Comparison of ENCODE assay signal across 1 cellular context in genomic region chr7:47573758-47574472, GRCh38.
TF ChIP-seq lines count a peak whose summit lies in the region.

No MANE protein-coding gene starts in this region.

TF ChIP-seq in HepG2, 621 proteins besides CTCF, POLR2A, EP300 and RAD21 (continued from another document and continues in another):
- no peak for TF ChIP-seq ZBTB4 (CRISPR knock-in tag; IDR thresholded peaks at IDR 0.05; ENCODE audit: borderline replicate concordance)
- TF ChIP-seq FOXA3 (CRISPR knock-in tag; IDR thresholded peaks at IDR 0.05), result peak; percentile 91
- TF ChIP-seq SKIL (CRISPR knock-in tag; IDR thresholded peaks at IDR 0.05; ENCODE audit: borderline replicate concordance), result no peak
- peak; percentile 29; the same call in 1 of the 2 replicates for TF ChIP-seq FOXK2 (IDR thresholded peaks at IDR 0.05)
- 0 out of 2 replicates have a peak, but pooled peaks have one; percentile 26 for TF ChIP-seq KAT8 (CRISPR knock-in tag; IDR thresholded peaks at IDR 0.05)
- no peak for TF ChIP-seq SOX13 (IDR thresholded peaks at IDR 0.05)
- TF ChIP-seq SOX13 (CRISPR knock-in tag; conservative IDR thresholded peaks at IDR 0.05 in 1 of 2, IDR thresholded peaks at IDR 0.05 in 1 of 2), result peak in 1 of 2 experiments; percentile 82; a peak in 2 of 4 replicates
- peak; percentile 15; the same call in 1 of the 2 replicates for TF ChIP-seq ELF1 (CRISPR knock-in tag; IDR thresholded peaks at IDR 0.05)
- TF ChIP-seq ZNF572 (CRISPR knock-in tag; IDR thresholded peaks at IDR 0.05), result no peak
- no peak for TF ChIP-seq ZNF800 (CRISPR knock-in tag; IDR thresholded peaks at IDR 0.05)
- 0 out of 2 replicates have a peak, but pooled peaks have one; percentile 26 for TF ChIP-seq DPF2 (CRISPR knock-in tag; IDR thresholded peaks at IDR 0.05; ENCODE audit: borderline replicate concordance, low read depth)
- TF ChIP-seq ZFX (CRISPR knock-in tag; IDR thresholded peaks at IDR 0.05; ENCODE audit: low read depth), result peak; percentile 60; the same call in 1 of the 2 replicates
- TF ChIP-seq DNMT3B (CRISPR knock-in tag; conservative IDR thresholded peaks at IDR 0.05), result no peak
- TF ChIP-seq HMGXB3 (CRISPR knock-in tag; IDR thresholded peaks at IDR 0.05; ENCODE audit: borderline replicate concordance), result peak; percentile 41; the same call in 1 of the 2 replicates
- peak; percentile 85 for TF ChIP-seq MIXL1 (CRISPR knock-in tag; IDR thresholded peaks at IDR 0.05)
- peak; percentile 85 for TF ChIP-seq GATAD2A (CRISPR knock-in tag; IDR thresholded peaks at IDR 0.05)
- no peak for TF ChIP-seq WIZ (CRISPR knock-in tag; IDR thresholded peaks at IDR 0.05)
- TF ChIP-seq YEATS2 (CRISPR knock-in tag; IDR thresholded peaks at IDR 0.05; ENCODE audit: borderline replicate concordance), result no peak
- no peak for TF ChIP-seq ZNF674 (CRISPR knock-in tag; IDR thresholded peaks at IDR 0.05; ENCODE audit: low read depth)
- peak; percentile 69 for TF ChIP-seq FOXP4 (CRISPR knock-in tag; IDR thresholded peaks at IDR 0.05)
- peak; percentile 35; the same call in 1 of the 2 replicates for TF ChIP-seq CEBPG (CRISPR knock-in tag; IDR thresholded peaks at IDR 0.05)
- peak in 1 of 2 experiments; percentile 49; a peak in 1 of 4 replicates for TF ChIP-seq REST (IDR thresholded peaks at IDR 0.05; ENCODE audit: borderline replicate concordance in 1 of 2, low read depth in 1 of 2, low read length in 2 of 2)
- TF ChIP-seq ZNF292 (CRISPR knock-in tag; IDR thresholded peaks at IDR 0.05; ENCODE audit: borderline replicate concordance, low read depth), result peak; percentile 15; the same call in 1 of the 2 replicates
- TF ChIP-seq PHB2 (IDR thresholded peaks at IDR 0.05; ENCODE audit: partially characterized antibody), result no peak
- peak; percentile 28; the same call in 1 of the 2 replicates for TF ChIP-seq FOXK1 (CRISPR knock-in tag; IDR thresholded peaks at IDR 0.05; ENCODE audit: borderline replicate concordance, low read depth)
- TF ChIP-seq LRRFIP1 (CRISPR knock-in tag; conservative IDR thresholded peaks at IDR 0.05), result no peak
- TF ChIP-seq ZMYM4 (CRISPR knock-in tag; IDR thresholded peaks at IDR 0.05), result peak; percentile 54
- TF ChIP-seq ARID3A (IDR thresholded peaks at IDR 0.05; ENCODE audit: low read depth, low read length), result 0 out of 2 replicates have a peak, but pooled peaks have one; percentile 24
- TF ChIP-seq ZNF569 (CRISPR knock-in tag; IDR thresholded peaks at IDR 0.05; ENCODE audit: borderline replicate concordance), result no peak
- no peak for TF ChIP-seq BATF2 (CRISPR knock-in tag; IDR thresholded peaks at IDR 0.05)
- TF ChIP-seq TCF12 (IDR thresholded peaks at IDR 0.05), result no peak
- TF ChIP-seq TCF12 (CRISPR knock-in tag; IDR thresholded peaks at IDR 0.05), result no peak
- no peak for TF ChIP-seq FOXC1 (CRISPR knock-in tag; IDR thresholded peaks at IDR 0.05; ENCODE audit: borderline replicate concordance)
- no peak for TF ChIP-seq HOXA7 (CRISPR knock-in tag; IDR thresholded peaks at IDR 0.05)
- TF ChIP-seq ZNF672 (CRISPR knock-in tag; IDR thresholded peaks at IDR 0.05), result no peak
